8 cellular contexts compared by ENCODE assay signal in the genomic region with DNA sequence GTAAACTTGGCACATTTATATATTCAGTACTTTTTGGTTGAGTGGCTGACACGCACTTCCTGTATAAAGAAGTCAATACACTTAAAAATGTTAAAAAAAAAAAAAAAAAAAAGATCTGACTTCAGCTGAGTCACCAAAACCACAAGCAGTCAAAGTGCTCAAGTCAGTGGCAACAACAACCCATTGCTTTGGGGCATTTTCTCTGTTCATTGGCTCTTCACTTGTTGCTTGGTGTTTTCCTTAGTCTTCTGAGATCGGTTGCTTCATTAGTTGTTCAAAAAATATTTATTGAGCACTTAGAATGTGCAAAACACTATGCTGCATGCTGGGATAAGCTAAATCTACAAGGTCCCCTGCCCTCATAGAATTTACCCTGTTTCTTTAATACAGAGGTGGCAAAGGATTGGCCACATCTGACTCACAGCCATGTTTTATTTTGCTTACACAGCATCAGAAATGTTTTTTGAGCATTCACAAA.
DNase-seq lines count a peak whose midpoint lies in the region; ATAC-seq, FAIRE-seq and TF ChIP-seq lines count a peak whose summit lies in the region.

No MANE protein-coding gene starts in this region.

- peak overlapping the region; percentile 5 for H2AFZ ChIP-seq in astrocyte (ENCODE audit: low read depth, low read length)

- no peaks in the 10 kb centered on the region for H3K36me3 ChIP-seq in astrocyte (ENCODE audit: insufficient read depth, low read length)
- H3K36me3 ChIP-seq in upper lobe of right lung, result no peaks in the 10 kb centered on the region

- H3K4me3 Mint-ChIP-seq in astrocyte (ENCODE audit: unreplicated experiment) (peak overlapping the region; percentile 41), memory B cell (peak overlapping the region; percentile 34)

- H3K27me3 Mint-ChIP-seq in astrocyte (ENCODE audit: low read depth, unreplicated experiment), result no peaks in the 10 kb centered on the region
- H3K27me3 Mint-ChIP-seq in memory B cell, result no peaks in the 10 kb centered on the region

- H3K27ac ChIP-seq in astrocyte (ENCODE audit: low read depth, low read length) (peak overlapping the region; percentile 36), upper lobe of right lung (peak overlapping the region; percentile 51)

- no peaks in the 10 kb centered on the region for H4K20me1 ChIP-seq in astrocyte (ENCODE audit: insufficient read depth, low read length)

- DNase-seq in AML-193 (lab: John Stamatoyannopoulos, UW) (peak; percentile 77 to 83), SIG-M5 treated with dmso at 0.1 percent for 504 hours (lab: John Stamatoyannopoulos, UW; ENCODE audit: unreplicated experiment) (peak; percentile 86), astrocyte (ENCODE audit: low read depth) (peak; percentile 93), memory B cell (ENCODE audit: low spot score in 2 of 2) (peak; percentile 13 to 28), upper lobe of right lung (no peak), NCI-H2227 (lab: John Stamatoyannopoulos, UW; ENCODE audit: unreplicated experiment) (no peak)

- no peaks in the 10 kb centered on the region for H3K27me3 ChIP-seq in astrocyte (ENCODE audit: insufficient read depth, low read length)
- H3K27me3 ChIP-seq in upper lobe of right lung, result no peaks in the 10 kb centered on the region

- peak; percentile 85 for FAIRE-seq in astrocyte (lab: Jason Lieb, UNC)

- H3K9ac ChIP-seq in astrocyte (ENCODE audit: low read length), result peak overlapping the region; percentile 17

- TF ChIP-seq CTCF in astrocyte (IDR thresholded peaks at IDR 0.05; ENCODE audit: insufficient read depth, low read depth, low read length), result no peak
- no peak for TF ChIP-seq CTCF in upper lobe of right lung (IDR thresholded peaks at IDR 0.05)

- H3K4me2 ChIP-seq in astrocyte (ENCODE audit: low read length), result peak overlapping the region; percentile 79

- H3K36me3 Mint-ChIP-seq in astrocyte (ENCODE audit: low read depth, unreplicated experiment) (no peaks in the 10 kb centered on the region), memory B cell (peaks cover 3% of the 10 kb centered on the region)

- H3K9me3 Mint-ChIP-seq in astrocyte (ENCODE audit: unreplicated experiment) (no peaks in the 10 kb centered on the region), memory B cell (no peaks in the 10 kb centered on the region)

- H3K79me2 ChIP-seq in astrocyte (ENCODE audit: insufficient read depth, low read length), result no peaks in the 10 kb centered on the region

- H3K4me1 Mint-ChIP-seq in astrocyte (ENCODE audit: low read depth, unreplicated experiment), result peaks cover 26% of the 10 kb centered on the region
- H3K4me1 Mint-ChIP-seq in memory B cell, result peaks cover 42% of the 10 kb centered on the region

- ATAC-seq in GM19035 (IDR thresholded peaks at IDR 0.05; ENCODE audit: unreplicated experiment) (peak; percentile 81), HG03159 (IDR thresholded peaks at IDR 0.05; ENCODE audit: unreplicated experiment) (peak; percentile 78), memory B cell (ENCODE audit: low read depth) (peak; percentile 90), upper lobe of right lung (peak; percentile 78)

- intact Hi-C loops in upper lobe of right lung (cut with DNase I), result no loop called here

- H3K9me3 ChIP-seq in astrocyte (ENCODE audit: insufficient read depth, low read depth, low read length), result no peaks in the 10 kb centered on the region
- H3K9me3 ChIP-seq in upper lobe of right lung, result no peaks in the 10 kb centered on the region

- H3K27ac Mint-ChIP-seq in astrocyte (ENCODE audit: unreplicated experiment) (peak overlapping the region; percentile 91), memory B cell (peak overlapping the region; percentile 85)

- H3K4me3 ChIP-seq in astrocyte (ENCODE audit: insufficient read depth, low read depth, low read length) (peak overlapping the region; percentile 14), upper lobe of right lung (no peak overlapping the region)

- H3K4me1 ChIP-seq in astrocyte (ENCODE audit: insufficient read depth, low read length) (peaks cover 15% of the 10 kb centered on the region), upper lobe of right lung (peaks cover 45% of the 10 kb centered on the region)

Comparison
In these comparisons a context has a peak if more than half of its experiments do, and no peak if none do; other contexts are left out.
1. DNase-seq: peak in AML-193 (2 of 2), SIG-M5 treated with dmso at 0.1 percent for 504 hours (single experiment), astrocyte (single experiment) and memory B cell (2 of 2); none in upper lobe of right lung (single experiment) and NCI-H2227 (single experiment).
2. Peak in every context shown above with its lines, with median percentiles within 50 percentile points of each other: ATAC-seq.